In genomic region chr16:26688105-26688504, GRCh38 we compare ENCODE assay signal across 23 cellular contexts.
"Had no signal": no experiment of that assay in that cellular context is flagged by ENCODE, and none has a peak within 500 bp of the region (broad histone marks: within the 10 kb centered on the region; RNA-seq: fewer than 3 reads in every experiment).

No MANE protein-coding gene starts in this region.

- H3K36me3 ChIP-seq: left ventricle myocardium inferior, neutrophil, transverse colon, uterus had no signal

- H3K27me3 Mint-ChIP-seq: dendritic cell treated with granulocyte-macrophage colony-stimulating factor and Interleukin-4, amounts not matched to agents 40 ng/mL and 50 ng/mL, for 4 days had no signal

- H3K27ac Mint-ChIP-seq: activated CD8-positive, alpha-beta T cell treated with anti-CD3 and anti-CD28 coated beads for 36 hours; activated naive CD8-positive, alpha-beta T cell treated with anti-CD3 and anti-CD28 coated beads, Interleukin-2, amount 10 ng/mL, durations not matched to agents 7 days and 5 days; activated T-helper 17 cell treated with anti-CD3 and anti-CD28 coated beads, Interleukin-2, amount 50 U/mL, for 72 hours; brain; dendritic cell treated with granulocyte-macrophage colony-stimulating factor and Interleukin-4, amounts not matched to agents 40 ng/mL and 50 ng/mL, for 4 days; effector memory CD8-positive, alpha-beta T cell; naive B cell; T-cell had no signal

- H3K4me1 Mint-ChIP-seq: activated naive CD8-positive, alpha-beta T cell treated with anti-CD3 and anti-CD28 coated beads, Interleukin-2, amount 10 ng/mL, durations not matched to agents 7 days and 5 days; activated T-helper 17 cell treated with anti-CD3 and anti-CD28 coated beads, Interleukin-2, amount 50 U/mL, for 72 hours; naive B cell; T-cell had no signal

- H3K4me3 ChIP-seq: left ventricle myocardium inferior, mucosa of descending colon, transverse colon, uterus had no signal

- H3K9ac ChIP-seq: parathyroid adenoma had no signal

- H3K27ac ChIP-seq: left ventricle myocardium inferior, neutrophil, parathyroid adenoma, transverse colon, uterus had no signal

- H3K9me3 Mint-ChIP-seq: activated CD8-positive, alpha-beta T cell treated with anti-CD3 and anti-CD28 coated beads for 36 hours; activated T-helper 17 cell treated with anti-CD3 and anti-CD28 coated beads, Interleukin-2, amount 50 U/mL, for 72 hours; dendritic cell treated with granulocyte-macrophage colony-stimulating factor and Interleukin-4, amounts not matched to agents 40 ng/mL and 50 ng/mL, for 4 days had no signal

- H3K4me3 Mint-ChIP-seq: activated CD8-positive, alpha-beta T cell treated with anti-CD3 and anti-CD28 coated beads for 36 hours; activated naive CD8-positive, alpha-beta T cell treated with anti-CD3 and anti-CD28 coated beads, Interleukin-2, amount 10 ng/mL, durations not matched to agents 7 days and 5 days; activated T-helper 17 cell treated with anti-CD3 and anti-CD28 coated beads, Interleukin-2, amount 50 U/mL, for 72 hours; brain; dendritic cell treated with granulocyte-macrophage colony-stimulating factor and Interleukin-4, amounts not matched to agents 40 ng/mL and 50 ng/mL, for 4 days; effector memory CD8-positive, alpha-beta T cell; naive B cell; T-cell had no signal

- H2AFZ ChIP-seq: parathyroid adenoma had no signal

- H3K36me3 Mint-ChIP-seq: activated naive CD8-positive, alpha-beta T cell treated with anti-CD3 and anti-CD28 coated beads, Interleukin-2, amount 10 ng/mL, durations not matched to agents 7 days and 5 days; brain; T-cell had no signal

- ATAC-seq: activated CD8-positive, alpha-beta T cell treated with anti-CD3 and anti-CD28 coated beads for 36 hours; activated T-helper 17 cell treated with anti-CD3 and anti-CD28 coated beads, Interleukin-2, amount 50 U/mL, for 72 hours; effector memory CD8-positive, alpha-beta T cell; mucosa of descending colon; SK-N-SH treated with all-trans-retinoic acid at 6 μM for 48 hours; T-cell had no signal

- H3K9me3 ChIP-seq: mucosa of descending colon, neutrophil, transverse colon, uterus had no signal

- DNase-seq: activated CD4-positive, alpha-beta T cell treated with anti-CD3 and anti-CD28 coated beads for 48 hours; activated CD4-positive, CD25-positive, alpha-beta regulatory T cell; activated CD8-positive, alpha-beta T cell treated with anti-CD3 and anti-CD28 coated beads for 36 hours; activated naive CD4-positive, alpha-beta T cell; activated naive CD8-positive, alpha-beta T cell treated with anti-CD3 and anti-CD28 coated beads, Interleukin-2, amount 10 ng/mL, durations not matched to agents 7 days and 5 days; activated T-cell treated with anti-CD3 and anti-CD28 coated beads, Interleukin-2, amount 50 U/mL, for 1 hour; effector memory CD8-positive, alpha-beta T cell; left ventricle myocardium inferior; mammary epithelial cell; mucosa of descending colon; naive B cell; stimulated activated CD4-positive, alpha-beta T cell treated with anti-CD3 and anti-CD28 coated beads, Interleukin-2, amount 100 ng/mL, for 24 hours; stimulated activated naive CD4-positive, alpha-beta T cell treated with Interleukin-2 at 50 U/mL for 16 hours; T-cell; T-helper 9 cell; transverse colon; uterus had no signal

- H3K27me3 ChIP-seq: neutrophil, transverse colon, uterus had no signal

- H3K4me1 ChIP-seq: left ventricle myocardium inferior, parathyroid adenoma, transverse colon, uterus had no signal

- H3K79me2 ChIP-seq: parathyroid adenoma had no signal
